ENCODE assay signal across 19 cellular contexts in genomic region chr7:31642681-31643115, GRCh38. TPM values are rescaled to one million over a fixed set of nuclear protein-coding genes. Genes with fewer than 3 reads are reported as not detected.
"Had no signal": no experiment of that assay in that cellular context is flagged by ENCODE, and none has a peak within 500 bp of the region (broad histone marks: within the 10 kb centered on the region; RNA-seq: fewer than 3 reads in every experiment).

No MANE protein-coding gene starts in this region.

- H3K4me1 ChIP-seq: esophagus squamous epithelium, gastroesophageal sphincter, tibial artery had no signal

- DNase-seq: activated T-cell treated with anti-CD3 and anti-CD28 coated beads, Interleukin-2, amount 50 U/mL, for 1 hour; aorta; brain microvascular endothelial cell; central memory CD4-positive, alpha-beta T cell; esophagus squamous epithelium; left colon; naive thymus-derived CD4-positive, alpha-beta T cell; stimulated activated CD4-positive, alpha-beta T cell treated with anti-CD3 and anti-CD28 coated beads, Interleukin-12 subunit alpha, Interleukin-12 subunit beta, amount 100 ng/mL, for 4 hours; stimulated activated CD4-positive, alpha-beta T cell treated with anti-CD3 and anti-CD28 coated beads, Interleukin-4, amount 100 ng/mL, for 4 hours; stimulated activated naive CD8-positive, alpha-beta T cell treated with anti-CD3 and anti-CD28 coated beads, Interleukin-15, Interleukin-2, amounts not matched to agents 100 U/mL and 50 U/mL, for 24 hours; T-helper 1 cell; tibial artery had no signal

- H3K27ac ChIP-seq: brain microvascular endothelial cell, coronary artery, esophagus squamous epithelium, gastroesophageal sphincter, tibial artery had no signal

- H3K36me3 ChIP-seq: brain microvascular endothelial cell, esophagus squamous epithelium, gastroesophageal sphincter, tibial artery had no signal

- H3K9me3 ChIP-seq: esophagus squamous epithelium, gastroesophageal sphincter, tibial artery had no signal

- H3K4me3 ChIP-seq: coronary artery, esophagus squamous epithelium, gastroesophageal sphincter, tibial artery had no signal

- H3K27me3 ChIP-seq: brain microvascular endothelial cell, esophagus squamous epithelium, gastroesophageal sphincter, tibial artery had no signal

RNA-seq across cellular contexts. Expression of gene PPP1R17, which starts 44.3 kb away (rescaled TPM):
- total RNA-seq: activated naive CD4-positive, alpha-beta T cell treated with anti-CD3 and anti-CD28 coated beads, Interleukin-2, amount 50 U/mL, for 72 hours; aorta; esophagus squamous epithelium; gastroesophageal sphincter; left colon; lower leg skin; omental fat pad; posterior vena cava; ureter had no signal
